18 cellular contexts compared by ENCODE assay signal in genomic region chr5:113984928-113985327, GRCh38.
DNase-seq lines count a peak whose midpoint lies in the region; ATAC-seq, FAIRE-seq and TF ChIP-seq lines count a peak whose summit lies in the region.
"Had no signal": no experiment of that assay in that cellular context is flagged by ENCODE, and none has a peak within 500 bp of the region (broad histone marks: within the 10 kb centered on the region; RNA-seq: fewer than 3 reads in every experiment).

No MANE protein-coding gene starts in this region.

- H3K4me1 ChIP-seq in left ventricle myocardium inferior (no peaks in the 10 kb centered on the region), adrenal gland (replicated peaks in 1 of 2) (peaks cover 0 to 10% of the 10 kb centered on the region in 2 donors)
- H3K4me1 ChIP-seq: A549 had no signal

- TF ChIP-seq POLR2A in adrenal gland (IDR thresholded peaks at IDR 0.05) (no peak), GM12892 (IDR thresholded peaks at IDR 0.05; ENCODE audit: low read depth, low read length) (no peak)

- DNase-seq in Right ventricle myocardium superior (no peak), left ventricle myocardium inferior (no peak), adrenal gland (peak in 6 of 7 donors; percentile 13 to 51 (median 30)), left kidney (ENCODE audit: low read depth, low spot score) (peak; percentile 5), midbrain (lab: John Stamatoyannopoulos, UW) (no peak), GM12892 (ENCODE audit: insufficient read length) (no peak), GM13976 (ENCODE audit: low spot score) (no peak)
- DNase-seq: AML-193; CD4-positive, alpha-beta T cell; DMS153; DMS79; GDM1; HCEC 1CT had no signal

- WGBS in adrenal gland, 4 donors = 28 to 40% (median 34%) methylated on average over 2 of the region's 2 CpGs

- H3K27ac ChIP-seq in left ventricle myocardium inferior (replicated peaks) = no peak overlapping the region
- H3K27ac ChIP-seq in adrenal gland = no peak overlapping the region
- H3K27ac ChIP-seq: 22Rv1, A549, C4-2B, HL-60 had no signal

- FAIRE-seq in GM12892 (lab: Jason Lieb, UNC) = no peak
- FAIRE-seq: A549, H1 had no signal

- no peaks in the 10 kb centered on the region for H3K27me3 ChIP-seq in left ventricle myocardium inferior (ENCODE audit: low read depth)
- H3K27me3 ChIP-seq in adrenal gland = no peaks in the 10 kb centered on the region

- in situ Hi-C loops in GM13976 (cut with MboI; ENCODE audit: low sequenced_read_pairs, unreplicated experiment) = no loop called here

- no peak overlapping the region for H3K4me3 ChIP-seq in left ventricle myocardium inferior
- H3K4me3 ChIP-seq in adrenal gland = no peak overlapping the region
- H3K4me3 ChIP-seq: A549 had no signal

- intact Hi-C loops in Right ventricle myocardium superior (cut with DNase I) = no loop called here
- intact Hi-C loops in left ventricle myocardium inferior (cut with micrococcal nuclease) = no loop called here
- intact Hi-C loops in adrenal gland (cut with DNase I) = no loop called here

- no peak for TF ChIP-seq CTCF in left ventricle myocardium inferior (IDR thresholded peaks at IDR 0.05; ENCODE audit: borderline replicate concordance)
- TF ChIP-seq CTCF in adrenal gland (IDR thresholded peaks at IDR 0.05) = no peak
- no peak for TF ChIP-seq CTCF in GM13976 (IDR thresholded peaks at IDR 0.05; ENCODE audit: borderline replicate concordance, control extremely low read depth, extremely low read depth, insufficient read depth, missing control alignments)

- no peaks in the 10 kb centered on the region for H3K36me3 ChIP-seq in left ventricle myocardium inferior
- H3K36me3 ChIP-seq in adrenal gland (replicated peaks in 1 of 2) = no peaks in the 10 kb centered on the region

- H3K9me3 ChIP-seq in left ventricle myocardium inferior (replicated peaks) = no peaks in the 10 kb centered on the region
- H3K9me3 ChIP-seq in adrenal gland (replicated peaks in 1 of 3) = no peaks in the 10 kb centered on the region
- H3K9me3 ChIP-seq: A549 had no signal

- ATAC-seq in Right ventricle myocardium superior (ENCODE audit: poor library complexity) = peak; percentile 51
- ATAC-seq: A549 had no signal

Comparison
In these comparisons a context has a peak if more than half of its experiments do, and no peak if none do; other contexts are left out.
1. DNase-seq: peak in adrenal gland (6 of 7) and left kidney (single experiment); none in Right ventricle myocardium superior (single experiment), left ventricle myocardium inferior (single experiment), midbrain (single experiment), GM12892 (single experiment) and GM13976 (single experiment).